In genomic region chr7:71182536-71182935, GRCh38 we compare ENCODE assay signal across 19 cellular contexts. TPM values are rescaled to one million over a fixed set of nuclear protein-coding genes. Genes with fewer than 3 reads are reported as not detected.
DNase-seq lines count a peak whose midpoint lies in the region; ATAC-seq and TF ChIP-seq lines count a peak whose summit lies in the region.
"Had no signal": no experiment of that assay in that cellular context is flagged by ENCODE, and none has a peak within 500 bp of the region (broad histone marks: within the 10 kb centered on the region; RNA-seq: fewer than 3 reads in every experiment).

No MANE protein-coding gene starts in this region.

- no peak overlapping the region for H4K5ac ChIP-seq in mesendoderm (ENCODE audit: low read length)

- no peaks in the 10 kb centered on the region for H3K4me1 ChIP-seq in mesendoderm (ENCODE audit: control insufficient read depth, low read depth, low read length)
- H3K4me1 ChIP-seq: A549; BLaER1 treated with 17β-estradiol and CSF1 and Interleukin-3, amounts not matched to agents 10 nM and 100 nM had no signal

- no peak for TF ChIP-seq CTCF in WERI-Rb-1 (IDR thresholded peaks at IDR 0.05; ENCODE audit: low read depth, low read length)

- no peak overlapping the region for H3K23ac ChIP-seq in mesendoderm (ENCODE audit: low read length)

- H3K9ac ChIP-seq in mesendoderm (ENCODE audit: low read length) = no peak overlapping the region
- H3K9ac ChIP-seq: BLaER1 treated with 17β-estradiol and CSF1 and Interleukin-3, amounts not matched to agents 10 nM and 100 nM had no signal

- intact Hi-C loops in left ventricle myocardium superior (cut with micrococcal nuclease) = no loop called here
- intact Hi-C loops in cardiac septum (cut with DNase I) = no loop called here

- no peak for DNase-seq in left ventricle myocardium superior
- DNase-seq in cardiac septum (ENCODE audit: low spot score) = no peak
- DNase-seq in cerebellum (ENCODE audit: low spot score) = peak; percentile 60
- DNase-seq in mesendoderm = no peak
- DNase-seq in NCI-H1105 (lab: John Stamatoyannopoulos, UW) = no peak
- DNase-seq in activated gamma-delta T cell (lab: John Stamatoyannopoulos, UW) = no peak
- no peak for DNase-seq in WERI-Rb-1
- DNase-seq in nucleus accumbens (lab: John Stamatoyannopoulos, UW) = no peak
- DNase-seq: Calu3; CD8-positive, alpha-beta T cell; DMS79 treated with DMSO at 0.1 percent for 48 hours; HCEC 1CT had no signal

- ATAC-seq in left ventricle myocardium superior = peak; percentile 35
- ATAC-seq: A549; CD8-positive, alpha-beta T cell; GM12878 had no signal

- H3K56ac ChIP-seq in mesendoderm (ENCODE audit: low read length) = peak overlapping the region; percentile 9

- H3K4me3 ChIP-seq in mesendoderm (ENCODE audit: low read length) (no peak overlapping the region), WERI-Rb-1 (ENCODE audit: low read depth, low read length) (no peak overlapping the region)
- H3K4me3 ChIP-seq: A549; BLaER1 treated with 17β-estradiol and CSF1 and Interleukin-3, amounts not matched to agents 10 nM and 100 nM; GM12878 had no signal

- H3K4ac ChIP-seq in mesendoderm (ENCODE audit: low read depth, low read length) = no peak overlapping the region

- H3K36me3 ChIP-seq in mesendoderm (ENCODE audit: control insufficient read depth, insufficient read depth, low read length) = no peaks in the 10 kb centered on the region
- H3K36me3 ChIP-seq in WERI-Rb-1 = no peaks in the 10 kb centered on the region
- H3K36me3 ChIP-seq: BLaER1 treated with 17β-estradiol and CSF1 and Interleukin-3, amounts not matched to agents 10 nM and 100 nM had no signal

- no peak overlapping the region for H2BK15ac ChIP-seq in mesendoderm (replicated peaks; ENCODE audit: low read depth)

- no peak overlapping the region for H2BK5ac ChIP-seq in mesendoderm (ENCODE audit: low read length)

- H3K27ac ChIP-seq in mesendoderm (ENCODE audit: low read depth, low read length) (no peak overlapping the region), WERI-Rb-1 (no peak overlapping the region)
- H3K27ac ChIP-seq: 22Rv1; A549; BLaER1 treated with 17β-estradiol and CSF1 and Interleukin-3, amounts not matched to agents 10 nM and 100 nM; HL-60 had no signal

- H2BK120ac ChIP-seq in mesendoderm (ENCODE audit: low read depth, low read length) = no peak overlapping the region

- no peak overlapping the region for H3K4me2 ChIP-seq in mesendoderm (ENCODE audit: low read length)
- H3K4me2 ChIP-seq: A549; BLaER1 treated with 17β-estradiol and CSF1 and Interleukin-3, amounts not matched to agents 10 nM and 100 nM had no signal

- H3K9me3 ChIP-seq in WERI-Rb-1 (ENCODE audit: severe bottlenecking) = no peaks in the 10 kb centered on the region
- H3K9me3 ChIP-seq: A549 had no signal

- H3K27me3 ChIP-seq in mesendoderm (ENCODE audit: insufficient read depth, low read length, poor library complexity) (no peaks in the 10 kb centered on the region), WERI-Rb-1 (ENCODE audit: insufficient read depth, low read depth, severe bottlenecking) (no peaks in the 10 kb centered on the region)
- H3K27me3 ChIP-seq: BLaER1 treated with 17β-estradiol and CSF1 and Interleukin-3, amounts not matched to agents 10 nM and 100 nM had no signal

- H3K79me1 ChIP-seq in mesendoderm (ENCODE audit: low read length) = peaks cover 29% of the 10 kb centered on the region

- H3K79me2 ChIP-seq in mesendoderm (ENCODE audit: control insufficient read depth, insufficient read depth, low read length) = peaks cover 37% of the 10 kb centered on the region

- no peak overlapping the region for H4K8ac ChIP-seq in mesendoderm (ENCODE audit: low read depth, low read length)

- H2AK5ac ChIP-seq in mesendoderm (ENCODE audit: low read length) = no peak overlapping the region

- H3K18ac ChIP-seq in mesendoderm (ENCODE audit: low read length) = no peak overlapping the region

- no CpG with 5 or more reads among the region's 3 CpGs for WGBS in mesendoderm (ENCODE audit: extremely low coverage, insufficient coverage, low lambda C conversion rate)

RNA-seq across cellular contexts. Expression of gene GALNT17, which starts 50.6 kb away (rescaled TPM):
- 57.9 TPM for total RNA-seq in left ventricle myocardium superior
- 60.6 TPM for total RNA-seq in cardiac septum
- 41.3 TPM for total RNA-seq in cerebellum
- 22.0 TPM for polyA plus RNA-seq in mesendoderm (2013, experiment 1 of 2)
- polyA plus RNA-seq in mesendoderm (2013, experiment 2 of 2) = 22.9 TPM
- total RNA-seq: Calu3; CD8-positive, alpha-beta T cell; HT1080 had no signal
- polyA plus RNA-seq: A549, AG04450 had no signal
